8 cellular contexts compared by ENCODE assay signal in the genomic region with DNA sequence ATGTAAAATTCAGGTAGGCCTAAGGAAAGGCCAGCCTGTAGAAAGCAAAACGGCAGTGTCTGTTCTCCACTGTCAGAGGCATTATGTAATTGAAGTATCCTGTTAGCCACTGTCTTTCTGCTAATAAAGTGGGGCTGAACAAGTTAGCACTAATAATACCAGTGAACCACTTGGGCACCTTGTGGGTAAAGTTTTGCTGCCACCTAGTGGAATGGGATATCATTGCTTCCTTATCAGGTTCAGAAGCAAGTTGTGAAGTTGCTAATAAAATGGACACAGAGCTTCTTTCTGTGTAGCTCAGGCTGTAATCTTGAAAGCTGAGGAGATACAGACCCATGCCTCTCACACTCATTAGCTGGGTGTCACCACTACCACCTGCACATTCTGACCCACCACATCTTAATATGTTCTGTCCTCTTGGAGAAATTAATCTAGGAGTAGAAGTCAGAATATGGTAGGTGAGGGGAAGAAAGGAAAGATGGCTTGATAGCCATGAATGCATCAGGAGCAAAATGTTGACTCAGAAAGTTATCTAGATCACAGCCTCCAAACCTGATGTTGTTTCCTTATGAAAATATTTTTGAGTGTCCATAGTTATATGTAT.
A peak's percentile ranks its signal among the peaks of the same experiment; 100 is the strongest.
DNase-seq lines count a peak whose midpoint lies in the region; ATAC-seq, FAIRE-seq and TF ChIP-seq lines count a peak whose summit lies in the region.

No MANE protein-coding gene starts in this region.

- H3K4me3 Mint-ChIP-seq in GM23338: no peak overlapping the region

- no peaks in the 10 kb centered on the region for H3K79me2 ChIP-seq in GM23338 (replicated peaks; ENCODE audit: insufficient read depth)

- H3K4me1 Mint-ChIP-seq in GM23338: peaks cover 21% of the 10 kb centered on the region; the same call in 2 of the 3 replicates

- H3K27ac ChIP-seq in GM23338 (ENCODE audit: low read depth) (no peak overlapping the region), kidney (ENCODE audit: low read depth in 2 of 2, low read length in 2 of 2) (no peak overlapping the region)

- H3K36me3 ChIP-seq in GM23338 (ENCODE audit: insufficient read depth): no peaks in the 10 kb centered on the region
- no peaks in the 10 kb centered on the region for H3K36me3 ChIP-seq in bronchial epithelial cell (ENCODE audit: control insufficient read depth, insufficient read depth, low read length)
- H3K36me3 ChIP-seq in kidney (ENCODE audit: control insufficient read depth in 1 of 2, insufficient read depth in 2 of 2, low read length in 2 of 2): no peaks in the 10 kb centered on the region

- H3K4me3 ChIP-seq in GM23338 (no peak overlapping the region), bronchial epithelial cell (ENCODE audit: low read depth, low read length) (no peak overlapping the region), kidney (ENCODE audit: low read length in 2 of 2) (no peak overlapping the region)

- intact Hi-C loops in kidney (cut with DNase I): no loop called here

- no peak overlapping the region for H2AFZ ChIP-seq in GM23338

- H3K27ac Mint-ChIP-seq in GM23338: no peak overlapping the region

- H3K9ac ChIP-seq in kidney (ENCODE audit: low read length in 2 of 2): no peak overlapping the region

- H3K4me1 ChIP-seq in GM23338 (ENCODE audit: insufficient read depth): peaks cover 13% of the 10 kb centered on the region
- no peaks in the 10 kb centered on the region for H3K4me1 ChIP-seq in kidney (ENCODE audit: control insufficient read depth in 1 of 2, insufficient read depth in 1 of 2, low read depth in 1 of 2, low read length in 2 of 2)

- FAIRE-seq in bronchial epithelial cell (lab: Jason Lieb, UNC) (peak; percentile 95), kidney (lab: Jason Lieb, UNC) (peak; percentile 76)

- in situ Hi-C loops in G401 (cut with HindIII; ENCODE audit: low sequenced_read_pairs): loop anchor here (25.0 kb wide), 1 partner anchor 336 kb away; no protein-coding TSS in a partner anchor

- no peaks in the 10 kb centered on the region for H3K9me2 ChIP-seq in GM23338 (ENCODE audit: insufficient read depth)

- H3K9me3 Mint-ChIP-seq in GM23338: peaks cover 11% of the 10 kb centered on the region

- peak; percentile 80 for ATAC-seq in GM23338
- no peak for ATAC-seq in GM18511 (IDR thresholded peaks at IDR 0.05; ENCODE audit: unreplicated experiment)

- TF ChIP-seq CTCF in GM23338 (conservative IDR thresholded peaks at IDR 0.05; ENCODE audit: low read depth in 2 of 2) (peak; percentile 81 to 93), bronchial epithelial cell (IDR thresholded peaks at IDR 0.05; ENCODE audit: insufficient read depth, low read length, severe bottlenecking) (peak; percentile 76), kidney (IDR thresholded peaks at IDR 0.05; ENCODE audit: borderline replicate concordance, extremely low read depth, insufficient read depth) (peak; percentile 90)

- no peaks in the 10 kb centered on the region for H3K9me3 ChIP-seq in kidney (ENCODE audit: control insufficient read depth in 1 of 2, low read length in 2 of 2)

- no peaks in the 10 kb centered on the region for H3K27me3 Mint-ChIP-seq in GM23338 (ENCODE audit: insufficient read depth, low read depth, poor library complexity)

- H3K4me2 ChIP-seq in GM23338: no peak overlapping the region

- H3K27me3 ChIP-seq in GM23338 (ENCODE audit: insufficient read depth) (no peaks in the 10 kb centered on the region), bronchial epithelial cell (ENCODE audit: control insufficient read depth, insufficient read depth, low read length) (peaks cover 2% of the 10 kb centered on the region)

- no peaks in the 10 kb centered on the region for H3F3A ChIP-seq in GM23338 (replicated peaks; ENCODE audit: low read depth)

- H4K20me1 ChIP-seq in GM23338 (replicated peaks; ENCODE audit: insufficient read depth): no peaks in the 10 kb centered on the region

- H3K36me3 Mint-ChIP-seq in GM23338 (ENCODE audit: low read depth): peaks cover 5% of the 10 kb centered on the region

- peak; percentile 83 for DNase-seq in G401 (ENCODE audit: low spot score)
- peak; percentile 86 for DNase-seq in GM23338 (ENCODE audit: low spot score)
- DNase-seq in NCI-H1092 (lab: John Stamatoyannopoulos, UW): peak; percentile 64
- DNase-seq in SK-N-DZ (ENCODE audit: low spot score): peak; percentile 76
- peak; percentile 79 for DNase-seq in bronchial epithelial cell (ENCODE audit: low read depth)
- DNase-seq in kidney: no peak
- peak; percentile 16 for DNase-seq in stimulated activated CD8-positive, alpha-beta memory T cell treated with anti-CD3 and anti-CD28 coated beads, Interleukin-2, amount 100 ng/mL, for 1 hour (ENCODE audit: low read depth in 2 of 2)

TF ChIP-seq in GM23338, 12 proteins besides CTCF, POLR2A, EP300 and RAD21:
- TF ChIP-seq STAT1 (IDR thresholded peaks at IDR 0.05; ENCODE audit: unreplicated experiment): no peak
- TF ChIP-seq, protein P1, sequence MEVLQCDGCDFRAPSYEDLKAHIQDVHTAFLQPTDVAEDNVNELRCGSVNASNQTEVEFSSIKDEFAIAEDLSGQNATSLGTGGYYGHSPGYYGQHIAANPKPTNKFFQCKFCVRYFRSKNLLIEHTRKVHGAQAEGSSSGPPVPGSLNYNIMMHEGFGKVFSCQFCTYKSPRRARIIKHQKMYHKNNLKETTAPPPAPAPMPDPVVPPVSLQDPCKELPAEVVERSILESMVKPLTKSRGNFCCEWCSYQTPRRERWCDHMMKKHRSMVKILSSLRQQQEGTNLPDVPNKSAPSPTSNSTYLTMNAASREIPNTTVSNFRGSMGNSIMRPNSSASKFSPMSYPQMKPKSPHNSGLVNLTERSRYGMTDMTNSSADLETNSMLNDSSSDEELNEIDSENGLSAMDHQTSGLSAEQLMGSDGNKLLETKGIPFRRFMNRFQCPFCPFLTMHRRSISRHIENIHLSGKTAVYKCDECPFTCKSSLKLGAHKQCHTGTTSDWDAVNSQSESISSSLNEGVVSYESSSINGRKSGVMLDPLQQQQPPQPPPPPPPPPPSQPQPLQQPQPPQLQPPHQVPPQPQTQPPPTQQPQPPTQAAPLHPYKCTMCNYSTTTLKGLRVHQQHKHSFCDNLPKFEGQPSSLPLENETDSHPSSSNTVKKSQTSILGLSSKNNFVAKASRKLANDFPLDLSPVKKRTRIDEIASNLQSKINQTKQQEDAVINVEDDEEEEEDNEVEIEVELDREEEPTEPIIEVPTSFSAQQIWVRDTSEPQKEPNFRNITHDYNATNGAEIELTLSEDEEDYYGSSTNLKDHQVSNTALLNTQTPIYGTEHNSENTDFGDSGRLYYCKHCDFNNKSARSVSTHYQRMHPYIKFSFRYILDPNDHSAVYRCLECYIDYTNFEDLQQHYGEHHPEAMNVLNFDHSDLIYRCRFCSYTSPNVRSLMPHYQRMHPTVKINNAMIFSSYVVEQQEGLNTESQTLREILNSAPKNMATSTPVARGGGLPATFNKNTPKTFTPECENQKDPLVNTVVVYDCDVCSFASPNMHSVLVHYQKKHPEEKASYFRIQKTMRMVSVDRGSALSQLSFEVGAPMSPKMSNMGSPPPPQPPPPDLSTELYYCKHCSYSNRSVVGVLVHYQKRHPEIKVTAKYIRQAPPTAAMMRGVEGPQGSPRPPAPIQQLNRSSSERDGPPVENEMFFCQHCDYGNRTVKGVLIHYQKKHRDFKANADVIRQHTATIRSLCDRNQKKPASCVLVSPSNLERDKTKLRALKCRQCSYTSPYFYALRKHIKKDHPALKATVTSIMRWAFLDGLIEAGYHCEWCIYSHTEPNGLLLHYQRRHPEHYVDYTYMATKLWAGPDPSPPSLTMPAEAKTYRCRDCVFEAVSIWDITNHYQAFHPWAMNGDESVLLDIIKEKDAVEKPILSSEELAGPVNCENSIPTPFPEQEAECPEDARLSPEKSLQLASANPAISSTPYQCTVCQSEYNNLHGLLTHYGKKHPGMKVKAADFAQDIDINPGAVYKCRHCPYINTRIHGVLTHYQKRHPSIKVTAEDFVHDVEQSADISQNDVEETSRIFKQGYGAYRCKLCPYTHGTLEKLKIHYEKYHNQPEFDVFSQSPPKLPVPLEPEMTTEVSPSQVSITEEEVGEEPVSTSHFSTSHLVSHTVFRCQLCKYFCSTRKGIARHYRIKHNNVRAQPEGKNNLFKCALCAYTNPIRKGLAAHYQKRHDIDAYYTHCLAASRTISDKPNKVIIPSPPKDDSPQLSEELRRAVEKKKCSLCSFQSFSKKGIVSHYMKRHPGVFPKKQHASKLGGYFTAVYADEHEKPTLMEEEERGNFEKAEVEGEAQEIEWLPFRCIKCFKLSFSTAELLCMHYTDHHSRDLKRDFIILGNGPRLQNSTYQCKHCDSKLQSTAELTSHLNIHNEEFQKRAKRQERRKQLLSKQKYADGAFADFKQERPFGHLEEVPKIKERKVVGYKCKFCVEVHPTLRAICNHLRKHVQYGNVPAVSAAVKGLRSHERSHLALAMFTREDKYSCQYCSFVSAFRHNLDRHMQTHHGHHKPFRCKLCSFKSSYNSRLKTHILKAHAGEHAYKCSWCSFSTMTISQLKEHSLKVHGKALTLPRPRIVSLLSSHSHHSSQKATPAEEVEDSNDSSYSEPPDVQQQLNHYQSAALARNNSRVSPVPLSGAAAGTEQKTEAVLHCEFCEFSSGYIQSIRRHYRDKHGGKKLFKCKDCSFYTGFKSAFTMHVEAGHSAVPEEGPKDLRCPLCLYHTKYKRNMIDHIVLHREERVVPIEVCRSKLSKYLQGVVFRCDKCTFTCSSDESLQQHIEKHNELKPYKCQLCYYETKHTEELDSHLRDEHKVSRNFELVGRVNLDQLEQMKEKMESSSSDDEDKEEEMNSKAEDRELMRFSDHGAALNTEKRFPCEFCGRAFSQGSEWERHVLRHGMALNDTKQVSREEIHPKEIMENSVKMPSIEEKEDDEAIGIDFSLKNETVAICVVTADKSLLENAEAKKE (CRISPR knock-in tag; IDR thresholded peaks at IDR 0.05): no peak
- TF ChIP-seq POLR2AphosphoS5 (IDR thresholded peaks at IDR 0.05; ENCODE audit: low read depth): no peak
- TF ChIP-seq EZH2phosphoT487 (IDR thresholded peaks at IDR 0.05; ENCODE audit: unreplicated experiment): no peak
- no peak for TF ChIP-seq ZNF331 (CRISPR knock-in tag; IDR thresholded peaks at IDR 0.05; ENCODE audit: low read depth)
- no peak for TF ChIP-seq CREB1 (CRISPR knock-in tag; IDR thresholded peaks at IDR 0.05; ENCODE audit: low read depth)
- TF ChIP-seq JUNB (IDR thresholded peaks at IDR 0.05; ENCODE audit: unreplicated experiment): no peak
- TF ChIP-seq EZH2 (IDR thresholded peaks at IDR 0.05; ENCODE audit: low read depth, unreplicated experiment): no peak
- no peak for TF ChIP-seq ZNF114 (CRISPR knock-in tag; IDR thresholded peaks at IDR 0.05)
